In the genomic region with DNA sequence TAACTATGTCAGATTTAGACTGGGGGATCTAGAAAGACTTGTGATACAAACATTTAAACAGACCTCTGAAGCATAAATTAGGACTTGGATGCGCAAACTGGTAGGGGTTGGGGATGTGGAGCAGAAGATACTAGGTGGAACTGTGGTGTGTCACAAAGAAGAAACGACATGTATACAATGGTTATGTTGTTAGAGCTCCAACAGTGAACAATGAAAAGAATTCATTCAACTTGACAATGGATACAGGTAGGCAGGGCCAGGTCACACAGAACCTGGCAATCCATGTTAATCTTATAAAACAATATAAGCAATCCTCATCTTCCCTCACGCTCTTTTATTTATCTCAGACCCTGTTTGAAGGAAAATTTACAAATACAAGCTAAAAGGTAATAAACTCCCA, we compare ENCODE assay signal across 16 cellular contexts.
DNase-seq lines count a peak whose midpoint lies in the region; ATAC-seq and TF ChIP-seq lines count a peak whose summit lies in the region.
"Had no signal": no experiment of that assay in that cellular context is flagged by ENCODE, and none has a peak within 500 bp of the region (broad histone marks: within the 10 kb centered on the region; RNA-seq: fewer than 3 reads in every experiment).

No MANE protein-coding gene starts in this region.

- no peaks in the 10 kb centered on the region for H3K9me2 ChIP-seq in GM23338 (ENCODE audit: insufficient read depth)

- no peaks in the 10 kb centered on the region for H3K4me1 ChIP-seq in GM23338 (ENCODE audit: insufficient read depth)
- H3K4me1 ChIP-seq: HAP-1 had no signal

- no peak overlapping the region for H3K4me3 Mint-ChIP-seq in activated CD8-positive, alpha-beta memory T cell treated with anti-CD3 and anti-CD28 coated beads, Interleukin-2, amount 10 ng/mL, durations not matched to agents 7 days and 5 days
- no peak overlapping the region for H3K4me3 Mint-ChIP-seq in GM23338
- H3K4me3 Mint-ChIP-seq: CD4-positive, alpha-beta memory T cell had no signal

- peak; percentile 9 for DNase-seq in activated CD8-positive, alpha-beta memory T cell treated with anti-CD3 and anti-CD28 coated beads for 24 hours
- no peak for DNase-seq in activated CD8-positive, alpha-beta memory T cell treated with anti-CD3 and anti-CD28 coated beads, Interleukin-2, amount 10 ng/mL, durations not matched to agents 7 days and 5 days
- DNase-seq in GM23338 (ENCODE audit: low spot score) = no peak
- peak; percentile 34 for DNase-seq in SW480 (ENCODE audit: low spot score)
- DNase-seq in A172 (ENCODE audit: low spot score) = no peak
- no peak for DNase-seq in Right ventricle myocardium inferior (ENCODE audit: missing footprints)
- DNase-seq: 8988T; C1 segment of cervical spinal cord; CD4-positive, alpha-beta memory T cell; COR-L47; DMS153; DND-41; GM23248 had no signal

- H3K9me3 Mint-ChIP-seq in activated CD8-positive, alpha-beta memory T cell treated with anti-CD3 and anti-CD28 coated beads, Interleukin-2, amount 10 ng/mL, durations not matched to agents 7 days and 5 days (ENCODE audit: low read depth) = peaks cover 3% of the 10 kb centered on the region
- no peaks in the 10 kb centered on the region for H3K9me3 Mint-ChIP-seq in GM23338
- H3K9me3 Mint-ChIP-seq: CD4-positive, alpha-beta memory T cell had no signal

- no peaks in the 10 kb centered on the region for H3K36me3 ChIP-seq in GM23338 (ENCODE audit: insufficient read depth)
- H3K36me3 ChIP-seq: HAP-1 had no signal

- no peak overlapping the region for H3K27ac Mint-ChIP-seq in activated CD8-positive, alpha-beta memory T cell treated with anti-CD3 and anti-CD28 coated beads, Interleukin-2, amount 10 ng/mL, durations not matched to agents 7 days and 5 days
- no peak overlapping the region for H3K27ac Mint-ChIP-seq in GM23338

- H3K4me3 ChIP-seq in GM23338 = no peak overlapping the region
- H3K4me3 ChIP-seq: GM23248, HAP-1 had no signal

- H3K4me1 Mint-ChIP-seq in activated CD8-positive, alpha-beta memory T cell treated with anti-CD3 and anti-CD28 coated beads, Interleukin-2, amount 10 ng/mL, durations not matched to agents 7 days and 5 days = peaks cover 4% of the 10 kb centered on the region
- H3K4me1 Mint-ChIP-seq in GM23338 = peaks cover 6% of the 10 kb centered on the region

- peaks cover 3% of the 10 kb centered on the region; the same call in 1 of the 2 replicates for H4K20me1 ChIP-seq in GM23338 (replicated peaks; ENCODE audit: insufficient read depth)

- peaks cover 12% of the 10 kb centered on the region for H3K36me3 Mint-ChIP-seq in activated CD8-positive, alpha-beta memory T cell treated with anti-CD3 and anti-CD28 coated beads, Interleukin-2, amount 10 ng/mL, durations not matched to agents 7 days and 5 days
- H3K36me3 Mint-ChIP-seq in GM23338 (ENCODE audit: low read depth) = peaks cover 7% of the 10 kb centered on the region; the same call in 1 of the 3 replicates

- TF ChIP-seq CTCF in GM23338 (conservative IDR thresholded peaks at IDR 0.05; ENCODE audit: low read depth in 2 of 2) = no peak

- CTCF ChIA-PET in activated CD8-positive, alpha-beta memory T cell treated with anti-CD3 and anti-CD28 coated beads, Interleukin-2, amount 10 ng/mL, durations not matched to agents 7 days and 5 days (lab: Charles Lee) = no interaction called here

- no peaks in the 10 kb centered on the region for H3K27me3 Mint-ChIP-seq in activated CD8-positive, alpha-beta memory T cell treated with anti-CD3 and anti-CD28 coated beads, Interleukin-2, amount 10 ng/mL, durations not matched to agents 7 days and 5 days
- no peaks in the 10 kb centered on the region for H3K27me3 Mint-ChIP-seq in GM23338 (ENCODE audit: insufficient read depth, low read depth, poor library complexity)
- H3K27me3 Mint-ChIP-seq: CD4-positive, alpha-beta memory T cell had no signal

- no peaks in the 10 kb centered on the region for H3K27me3 ChIP-seq in GM23338 (ENCODE audit: insufficient read depth)

- peaks cover 55% of the 10 kb centered on the region for H3K79me2 ChIP-seq in GM23338 (replicated peaks; ENCODE audit: insufficient read depth)

- no peak overlapping the region for H3K4me2 ChIP-seq in GM23338

- intact Hi-C loops in Right ventricle myocardium inferior (cut with DNase I) = no loop called here

- ATAC-seq in activated CD8-positive, alpha-beta memory T cell treated with anti-CD3 and anti-CD28 coated beads, Interleukin-2, amount 10 ng/mL, durations not matched to agents 7 days and 5 days = no peak
- ATAC-seq in GM23338 = peak; percentile 42; the same call in 2 of the 3 replicates
- ATAC-seq in esophagus mucosa = peak; percentile 38
- no peak for ATAC-seq in SK-N-SH treated with all-trans-retinoic acid at 6 μM for 48 hours
- ATAC-seq in Right ventricle myocardium inferior = no peak

- H3K27ac ChIP-seq in GM23338 (ENCODE audit: low read depth) = no peak overlapping the region
- H3K27ac ChIP-seq: GM23248 had no signal

- no peaks in the 10 kb centered on the region for H3F3A ChIP-seq in GM23338 (replicated peaks; ENCODE audit: low read depth)

- H2AFZ ChIP-seq in GM23338 = no peak overlapping the region
- H2AFZ ChIP-seq: GM23248 had no signal

TF ChIP-seq in GM23338, 12 proteins besides CTCF, POLR2A, EP300 and RAD21 (continues in another document):
- TF ChIP-seq JUNB (IDR thresholded peaks at IDR 0.05; ENCODE audit: unreplicated experiment) = no peak

TF ChIP-seq in SK-N-SH treated with all-trans-retinoic acid at 6 μM for 48 hours, 23 proteins besides CTCF, POLR2A, EP300 and RAD21:
- TF ChIP-seq ESRRG (CRISPR knock-in tag; IDR thresholded peaks at IDR 0.05) (no peak), ARNTL (CRISPR knock-in tag; IDR thresholded peaks at IDR 0.05; ENCODE audit: borderline replicate concordance, low read depth) (no peak), ZC3H10 (CRISPR knock-in tag; IDR thresholded peaks at IDR 0.05) (no peak), GLIS3 (CRISPR knock-in tag; IDR thresholded peaks at IDR 0.05) (no peak), ZNF8 (CRISPR knock-in tag; IDR thresholded peaks at IDR 0.05) (no peak), ZNF565 (CRISPR knock-in tag; conservative IDR thresholded peaks at IDR 0.05; ENCODE audit: low read depth) (no peak), PPARA (CRISPR knock-in tag; IDR thresholded peaks at IDR 0.05; ENCODE audit: borderline replicate concordance) (no peak), OSR1 (CRISPR knock-in tag; IDR thresholded peaks at IDR 0.05) (no peak), RARB (CRISPR knock-in tag; IDR thresholded peaks at IDR 0.05) (no peak), SNAI2 (CRISPR knock-in tag; IDR thresholded peaks at IDR 0.05) (no peak), TOX (CRISPR knock-in tag; IDR thresholded peaks at IDR 0.05; ENCODE audit: borderline replicate concordance) (no peak)
- TF ChIP-seq, protein P1, sequence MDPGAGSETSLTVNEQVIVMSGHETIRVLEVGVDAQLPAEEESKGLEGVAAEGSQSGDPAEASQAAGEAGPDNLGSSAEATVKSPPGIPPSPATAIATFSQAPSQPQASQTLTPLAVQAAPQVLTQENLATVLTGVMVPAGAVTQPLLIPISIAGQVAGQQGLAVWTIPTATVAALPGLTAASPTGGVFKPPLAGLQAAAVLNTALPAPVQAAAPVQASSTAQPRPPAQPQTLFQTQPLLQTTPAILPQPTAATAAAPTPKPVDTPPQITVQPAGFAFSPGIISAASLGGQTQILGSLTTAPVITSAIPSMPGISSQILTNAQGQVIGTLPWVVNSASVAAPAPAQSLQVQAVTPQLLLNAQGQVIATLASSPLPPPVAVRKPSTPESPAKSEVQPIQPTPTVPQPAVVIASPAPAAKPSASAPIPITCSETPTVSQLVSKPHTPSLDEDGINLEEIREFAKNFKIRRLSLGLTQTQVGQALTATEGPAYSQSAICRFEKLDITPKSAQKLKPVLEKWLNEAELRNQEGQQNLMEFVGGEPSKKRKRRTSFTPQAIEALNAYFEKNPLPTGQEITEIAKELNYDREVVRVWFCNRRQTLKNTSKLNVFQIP (CRISPR knock-in tag; IDR thresholded peaks at IDR 0.05; ENCODE audit: borderline replicate concordance, low read depth) = no peak
- TF ChIP-seq, protein P2, sequence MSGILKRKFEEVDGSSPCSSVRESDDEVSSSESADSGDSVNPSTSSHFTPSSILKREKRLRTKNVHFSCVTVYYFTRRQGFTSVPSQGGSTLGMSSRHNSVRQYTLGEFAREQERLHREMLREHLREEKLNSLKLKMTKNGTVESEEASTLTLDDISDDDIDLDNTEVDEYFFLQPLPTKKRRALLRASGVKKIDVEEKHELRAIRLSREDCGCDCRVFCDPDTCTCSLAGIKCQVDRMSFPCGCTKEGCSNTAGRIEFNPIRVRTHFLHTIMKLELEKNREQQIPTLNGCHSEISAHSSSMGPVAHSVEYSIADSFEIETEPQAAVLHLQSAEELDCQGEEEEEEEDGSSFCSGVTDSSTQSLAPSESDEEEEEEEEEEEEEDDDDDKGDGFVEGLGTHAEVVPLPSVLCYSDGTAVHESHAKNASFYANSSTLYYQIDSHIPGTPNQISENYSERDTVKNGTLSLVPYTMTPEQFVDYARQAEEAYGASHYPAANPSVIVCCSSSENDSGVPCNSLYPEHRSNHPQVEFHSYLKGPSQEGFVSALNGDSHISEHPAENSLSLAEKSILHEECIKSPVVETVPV (CRISPR knock-in tag; IDR thresholded peaks at IDR 0.05) = no peak
- TF ChIP-seq, protein P3, sequence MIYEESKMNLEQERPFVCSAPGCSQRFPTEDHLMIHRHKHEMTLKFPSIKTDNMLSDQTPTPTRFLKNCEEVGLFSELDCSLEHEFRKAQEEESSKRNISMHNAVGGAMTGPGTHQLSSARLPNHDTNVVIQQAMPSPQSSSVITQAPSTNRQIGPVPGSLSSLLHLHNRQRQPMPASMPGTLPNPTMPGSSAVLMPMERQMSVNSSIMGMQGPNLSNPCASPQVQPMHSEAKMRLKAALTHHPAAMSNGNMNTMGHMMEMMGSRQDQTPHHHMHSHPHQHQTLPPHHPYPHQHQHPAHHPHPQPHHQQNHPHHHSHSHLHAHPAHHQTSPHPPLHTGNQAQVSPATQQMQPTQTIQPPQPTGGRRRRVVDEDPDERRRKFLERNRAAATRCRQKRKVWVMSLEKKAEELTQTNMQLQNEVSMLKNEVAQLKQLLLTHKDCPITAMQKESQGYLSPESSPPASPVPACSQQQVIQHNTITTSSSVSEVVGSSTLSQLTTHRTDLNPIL (CRISPR knock-in tag; IDR thresholded peaks at IDR 0.05; ENCODE audit: low read depth) = no peak

Comparison
In these comparisons a context has a peak if more than half of its experiments do, and no peak if none do; other contexts are left out.
1. DNase-seq: peak in activated CD8-positive, alpha-beta memory T cell treated with anti-CD3 and anti-CD28 coated beads for 24 hours (single experiment) and SW480 (single experiment); none in activated CD8-positive, alpha-beta memory T cell treated with anti-CD3 and anti-CD28 coated beads, Interleukin-2, amount 10 ng/mL, durations not matched to agents 7 days and 5 days (single experiment), GM23338 (single experiment), A172 (single experiment) and Right ventricle myocardium inferior (single experiment).
2. ATAC-seq: peak in GM23338 (single experiment) and esophagus mucosa (single experiment); none in activated CD8-positive, alpha-beta memory T cell treated with anti-CD3 and anti-CD28 coated beads, Interleukin-2, amount 10 ng/mL, durations not matched to agents 7 days and 5 days (single experiment), SK-N-SH treated with all-trans-retinoic acid at 6 μM for 48 hours (single experiment) and Right ventricle myocardium inferior (single experiment).